1 cellular context compared by ENCODE assay signal in the genomic region with DNA sequence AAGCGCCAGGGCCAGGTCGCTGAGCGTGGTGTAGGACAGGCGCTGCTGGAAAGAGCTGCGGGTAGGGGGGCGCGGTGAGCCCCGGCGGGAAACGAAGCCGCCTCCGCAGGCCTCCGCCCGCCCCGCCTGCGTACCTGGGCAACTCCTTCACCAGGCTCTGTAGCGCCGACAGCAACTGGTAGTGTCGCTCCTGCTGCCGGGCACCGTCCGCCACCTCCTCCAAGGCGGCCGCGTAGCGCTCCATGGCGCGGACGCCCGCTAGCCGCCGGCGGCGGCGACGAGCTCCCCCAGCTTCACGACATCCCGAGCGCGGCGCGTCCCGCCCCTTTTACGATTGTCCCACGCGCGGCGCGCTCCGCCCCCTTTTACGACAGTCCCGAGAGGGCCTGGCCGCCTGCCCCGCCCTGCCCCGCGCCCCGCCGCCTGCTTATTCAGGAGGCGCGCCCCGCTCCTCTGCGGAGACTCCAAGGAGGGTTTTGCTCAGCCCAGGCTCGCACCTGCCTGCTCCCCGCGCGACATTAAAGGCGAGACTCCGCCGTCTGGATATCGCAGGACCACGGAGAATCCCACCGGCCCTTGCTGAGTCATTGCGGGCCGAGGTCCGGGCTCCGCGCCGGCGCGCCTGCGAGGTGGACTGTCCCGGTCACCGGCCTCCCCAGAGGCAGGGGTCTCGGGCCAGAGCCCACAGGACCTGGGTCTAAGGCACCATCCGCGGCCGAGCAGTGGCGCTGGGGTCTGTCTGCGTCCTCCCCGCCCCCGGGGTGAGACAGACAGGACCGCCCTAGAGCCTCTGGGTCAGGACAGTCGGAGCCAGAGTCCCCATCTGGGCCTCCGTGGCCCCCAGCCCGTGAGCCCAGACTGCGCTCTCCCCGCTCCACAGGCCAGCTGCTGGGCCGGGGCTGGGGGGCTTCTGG.
TF ChIP-seq lines count a peak whose summit lies in the region.

A gene (minus strand): TSS at position 316 of the 914 bp plus-strand sequence. CDS start 72 bp downstream, at position 244.

TF ChIP-seq in HepG2, 621 proteins besides CTCF, POLR2A, EP300 and RAD21 (continued from another document and continues in another):
- TF ChIP-seq, protein P1, sequence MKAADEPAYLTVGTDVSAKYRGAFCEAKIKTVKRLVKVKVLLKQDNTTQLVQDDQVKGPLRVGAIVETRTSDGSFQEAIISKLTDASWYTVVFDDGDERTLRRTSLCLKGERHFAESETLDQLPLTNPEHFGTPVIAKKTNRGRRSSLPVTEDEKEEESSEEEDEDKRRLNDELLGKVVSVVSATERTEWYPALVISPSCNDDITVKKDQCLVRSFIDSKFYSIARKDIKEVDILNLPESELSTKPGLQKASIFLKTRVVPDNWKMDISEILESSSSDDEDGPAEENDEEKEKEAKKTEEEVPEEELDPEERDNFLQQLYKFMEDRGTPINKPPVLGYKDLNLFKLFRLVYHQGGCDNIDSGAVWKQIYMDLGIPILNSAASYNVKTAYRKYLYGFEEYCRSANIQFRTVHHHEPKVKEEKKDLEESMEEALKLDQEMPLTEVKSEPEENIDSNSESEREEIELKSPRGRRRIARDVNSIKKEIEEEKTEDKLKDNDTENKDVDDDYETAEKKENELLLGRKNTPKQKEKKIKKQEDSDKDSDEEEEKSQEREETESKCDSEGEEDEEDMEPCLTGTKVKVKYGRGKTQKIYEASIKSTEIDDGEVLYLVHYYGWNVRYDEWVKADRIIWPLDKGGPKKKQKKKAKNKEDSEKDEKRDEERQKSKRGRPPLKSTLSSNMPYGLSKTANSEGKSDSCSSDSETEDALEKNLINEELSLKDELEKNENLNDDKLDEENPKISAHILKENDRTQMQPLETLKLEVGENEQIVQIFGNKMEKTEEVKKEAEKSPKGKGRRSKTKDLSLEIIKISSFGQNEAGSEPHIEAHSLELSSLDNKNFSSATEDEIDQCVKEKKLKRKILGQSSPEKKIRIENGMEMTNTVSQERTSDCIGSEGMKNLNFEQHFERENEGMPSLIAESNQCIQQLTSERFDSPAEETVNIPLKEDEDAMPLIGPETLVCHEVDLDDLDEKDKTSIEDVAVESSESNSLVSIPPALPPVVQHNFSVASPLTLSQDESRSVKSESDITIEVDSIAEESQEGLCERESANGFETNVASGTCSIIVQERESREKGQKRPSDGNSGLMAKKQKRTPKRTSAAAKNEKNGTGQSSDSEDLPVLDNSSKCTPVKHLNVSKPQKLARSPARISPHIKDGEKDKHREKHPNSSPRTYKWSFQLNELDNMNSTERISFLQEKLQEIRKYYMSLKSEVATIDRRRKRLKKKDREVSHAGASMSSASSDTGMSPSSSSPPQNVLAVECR (CRISPR knock-in tag; IDR thresholded peaks at IDR 0.05; ENCODE audit: borderline replicate concordance): peak; percentile 85
- TF ChIP-seq, protein P2, sequence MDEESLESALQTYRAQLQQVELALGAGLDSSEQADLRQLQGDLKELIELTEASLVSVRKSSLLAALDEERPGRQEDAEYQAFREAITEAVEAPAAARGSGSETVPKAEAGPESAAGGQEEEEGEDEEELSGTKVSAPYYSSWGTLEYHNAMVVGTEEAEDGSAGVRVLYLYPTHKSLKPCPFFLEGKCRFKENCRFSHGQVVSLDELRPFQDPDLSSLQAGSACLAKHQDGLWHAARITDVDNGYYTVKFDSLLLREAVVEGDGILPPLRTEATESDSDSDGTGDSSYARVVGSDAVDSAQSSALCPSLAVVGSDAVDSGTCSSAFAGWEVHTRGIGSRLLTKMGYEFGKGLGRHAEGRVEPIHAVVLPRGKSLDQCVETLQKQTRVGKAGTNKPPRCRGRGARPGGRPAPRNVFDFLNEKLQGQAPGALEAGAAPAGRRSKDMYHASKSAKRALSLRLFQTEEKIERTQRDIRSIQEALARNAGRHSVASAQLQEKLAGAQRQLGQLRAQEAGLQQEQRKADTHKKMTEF (CRISPR knock-in tag; IDR thresholded peaks at IDR 0.05): peak; percentile 77; the same call in 1 of the 2 replicates
- TF ChIP-seq SMC3 (IDR thresholded peaks at IDR 0.05; ENCODE audit: low read length): no peak
- no peak for TF ChIP-seq ZFP62 (CRISPR knock-in tag; IDR thresholded peaks at IDR 0.05)
- TF ChIP-seq HOXA9 (CRISPR knock-in tag; IDR thresholded peaks at IDR 0.05; ENCODE audit: borderline replicate concordance): no peak
- TF ChIP-seq SATB2 (CRISPR knock-in tag; IDR thresholded peaks at IDR 0.05): no peak
- no peak for TF ChIP-seq SNAPC2 (CRISPR knock-in tag; IDR thresholded peaks at IDR 0.05)
- TF ChIP-seq, protein P3, sequence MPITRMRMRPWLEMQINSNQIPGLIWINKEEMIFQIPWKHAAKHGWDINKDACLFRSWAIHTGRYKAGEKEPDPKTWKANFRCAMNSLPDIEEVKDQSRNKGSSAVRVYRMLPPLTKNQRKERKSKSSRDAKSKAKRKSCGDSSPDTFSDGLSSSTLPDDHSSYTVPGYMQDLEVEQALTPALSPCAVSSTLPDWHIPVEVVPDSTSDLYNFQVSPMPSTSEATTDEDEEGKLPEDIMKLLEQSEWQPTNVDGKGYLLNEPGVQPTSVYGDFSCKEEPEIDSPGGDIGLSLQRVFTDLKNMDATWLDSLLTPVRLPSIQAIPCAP (CRISPR knock-in tag; IDR thresholded peaks at IDR 0.05; ENCODE audit: low read depth): no peak
- TF ChIP-seq DMAP1 (CRISPR knock-in tag; IDR thresholded peaks at IDR 0.05): peak; percentile 77; the same call in 1 of the 2 replicates
- no peak for TF ChIP-seq ZBTB21 (CRISPR knock-in tag; IDR thresholded peaks at IDR 0.05)
- no peak for TF ChIP-seq MIXL1 (CRISPR knock-in tag; IDR thresholded peaks at IDR 0.05)
- TF ChIP-seq SP2 (CRISPR knock-in tag; IDR thresholded peaks at IDR 0.05): no peak; the same call in 1 of the 2 replicates
- TF ChIP-seq ISX (CRISPR knock-in tag; conservative IDR thresholded peaks at IDR 0.05): no peak
- TF ChIP-seq ZNF724P (CRISPR knock-in tag; IDR thresholded peaks at IDR 0.05; ENCODE audit: borderline replicate concordance): 0 out of 2 replicates have a peak, but pooled peaks have one; percentile 56
- no peak for TF ChIP-seq SOX13 (IDR thresholded peaks at IDR 0.05)
- peak in 1 of 2 experiments; percentile 50; a peak in 1 of 4 replicates for TF ChIP-seq SOX13 (CRISPR knock-in tag; conservative IDR thresholded peaks at IDR 0.05 in 1 of 2, IDR thresholded peaks at IDR 0.05 in 1 of 2)
- no peak for TF ChIP-seq SP1 (IDR thresholded peaks at IDR 0.05)
- peak; percentile 88 for TF ChIP-seq SP1 (CRISPR knock-in tag; IDR thresholded peaks at IDR 0.05)
- TF ChIP-seq KAT7 (CRISPR knock-in tag; IDR thresholded peaks at IDR 0.05; ENCODE audit: borderline replicate concordance): peak; percentile 47; the same call in 1 of the 2 replicates
- TF ChIP-seq, protein P4, sequence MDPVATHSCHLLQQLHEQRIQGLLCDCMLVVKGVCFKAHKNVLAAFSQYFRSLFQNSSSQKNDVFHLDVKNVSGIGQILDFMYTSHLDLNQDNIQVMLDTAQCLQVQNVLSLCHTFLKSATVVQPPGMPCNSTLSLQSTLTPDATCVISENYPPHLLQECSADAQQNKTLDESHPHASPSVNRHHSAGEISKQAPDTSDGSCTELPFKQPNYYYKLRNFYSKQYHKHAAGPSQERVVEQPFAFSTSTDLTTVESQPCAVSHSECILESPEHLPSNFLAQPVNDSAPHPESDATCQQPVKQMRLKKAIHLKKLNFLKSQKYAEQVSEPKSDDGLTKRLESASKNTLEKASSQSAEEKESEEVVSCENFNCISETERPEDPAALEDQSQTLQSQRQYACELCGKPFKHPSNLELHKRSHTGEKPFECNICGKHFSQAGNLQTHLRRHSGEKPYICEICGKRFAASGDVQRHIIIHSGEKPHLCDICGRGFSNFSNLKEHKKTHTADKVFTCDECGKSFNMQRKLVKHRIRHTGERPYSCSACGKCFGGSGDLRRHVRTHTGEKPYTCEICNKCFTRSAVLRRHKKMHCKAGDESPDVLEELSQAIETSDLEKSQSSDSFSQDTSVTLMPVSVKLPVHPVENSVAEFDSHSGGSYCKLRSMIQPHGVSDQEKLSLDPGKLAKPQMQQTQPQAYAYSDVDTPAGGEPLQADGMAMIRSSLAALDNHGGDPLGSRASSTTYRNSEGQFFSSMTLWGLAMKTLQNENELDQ (CRISPR knock-in tag; IDR thresholded peaks at IDR 0.05; ENCODE audit: borderline replicate concordance): no peak
- TF ChIP-seq SRF (IDR thresholded peaks at IDR 0.05; ENCODE audit: low read depth, low read length): no peak
- TF ChIP-seq ZNF713 (CRISPR knock-in tag; IDR thresholded peaks at IDR 0.05): no peak
- TF ChIP-seq, protein P5, sequence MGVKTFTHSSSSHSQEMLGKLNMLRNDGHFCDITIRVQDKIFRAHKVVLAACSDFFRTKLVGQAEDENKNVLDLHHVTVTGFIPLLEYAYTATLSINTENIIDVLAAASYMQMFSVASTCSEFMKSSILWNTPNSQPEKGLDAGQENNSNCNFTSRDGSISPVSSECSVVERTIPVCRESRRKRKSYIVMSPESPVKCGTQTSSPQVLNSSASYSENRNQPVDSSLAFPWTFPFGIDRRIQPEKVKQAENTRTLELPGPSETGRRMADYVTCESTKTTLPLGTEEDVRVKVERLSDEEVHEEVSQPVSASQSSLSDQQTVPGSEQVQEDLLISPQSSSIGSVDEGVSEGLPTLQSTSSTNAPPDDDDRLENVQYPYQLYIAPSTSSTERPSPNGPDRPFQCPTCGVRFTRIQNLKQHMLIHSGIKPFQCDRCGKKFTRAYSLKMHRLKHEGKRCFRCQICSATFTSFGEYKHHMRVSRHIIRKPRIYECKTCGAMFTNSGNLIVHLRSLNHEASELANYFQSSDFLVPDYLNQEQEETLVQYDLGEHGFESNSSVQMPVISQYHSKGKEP (CRISPR knock-in tag; IDR thresholded peaks at IDR 0.05): peak; percentile 35; the same call in 1 of the 2 replicates
- no peak for TF ChIP-seq RFXANK (CRISPR knock-in tag; IDR thresholded peaks at IDR 0.05)
- TF ChIP-seq ETV5 (CRISPR knock-in tag; IDR thresholded peaks at IDR 0.05; ENCODE audit: borderline replicate concordance): no peak; the same call in 1 of the 2 replicates
- peak; percentile 83 for TF ChIP-seq HDAC1 (CRISPR knock-in tag; IDR thresholded peaks at IDR 0.05)
- TF ChIP-seq PPARG (CRISPR knock-in tag; conservative IDR thresholded peaks at IDR 0.05): 0 out of 2 replicates have a peak, but pooled peaks have one; percentile 9
- TF ChIP-seq MYNN (CRISPR knock-in tag; IDR thresholded peaks at IDR 0.05; ENCODE audit: low read depth): no peak
- TF ChIP-seq PHF20 (CRISPR knock-in tag; IDR thresholded peaks at IDR 0.05): peak; percentile 67
- TF ChIP-seq RFX5 (IDR thresholded peaks at IDR 0.05; ENCODE audit: low read depth, low read length): no peak
- TF ChIP-seq ZNF282 (IDR thresholded peaks at IDR 0.05; ENCODE audit: partially characterized antibody): no peak
- TF ChIP-seq RFX1 (IDR thresholded peaks at IDR 0.05): no peak
- TF ChIP-seq ZNF605 (CRISPR knock-in tag; IDR thresholded peaks at IDR 0.05): no peak; the same call in 1 of the 2 replicates
- TF ChIP-seq, protein P6, sequence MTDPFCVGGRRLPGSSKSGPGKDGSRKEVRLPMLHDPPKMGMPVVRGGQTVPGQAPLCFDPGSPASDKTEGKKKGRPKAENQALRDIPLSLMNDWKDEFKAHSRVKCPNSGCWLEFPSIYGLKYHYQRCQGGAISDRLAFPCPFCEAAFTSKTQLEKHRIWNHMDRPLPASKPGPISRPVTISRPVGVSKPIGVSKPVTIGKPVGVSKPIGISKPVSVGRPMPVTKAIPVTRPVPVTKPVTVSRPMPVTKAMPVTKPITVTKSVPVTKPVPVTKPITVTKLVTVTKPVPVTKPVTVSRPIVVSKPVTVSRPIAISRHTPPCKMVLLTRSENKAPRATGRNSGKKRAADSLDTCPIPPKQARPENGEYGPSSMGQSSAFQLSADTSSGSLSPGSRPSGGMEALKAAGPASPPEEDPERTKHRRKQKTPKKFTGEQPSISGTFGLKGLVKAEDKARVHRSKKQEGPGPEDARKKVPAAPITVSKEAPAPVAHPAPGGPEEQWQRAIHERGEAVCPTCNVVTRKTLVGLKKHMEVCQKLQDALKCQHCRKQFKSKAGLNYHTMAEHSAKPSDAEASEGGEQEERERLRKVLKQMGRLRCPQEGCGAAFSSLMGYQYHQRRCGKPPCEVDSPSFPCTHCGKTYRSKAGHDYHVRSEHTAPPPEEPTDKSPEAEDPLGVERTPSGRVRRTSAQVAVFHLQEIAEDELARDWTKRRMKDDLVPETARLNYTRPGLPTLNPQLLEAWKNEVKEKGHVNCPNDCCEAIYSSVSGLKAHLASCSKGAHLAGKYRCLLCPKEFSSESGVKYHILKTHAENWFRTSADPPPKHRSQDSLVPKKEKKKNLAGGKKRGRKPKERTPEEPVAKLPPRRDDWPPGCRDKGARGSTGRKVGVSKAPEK (CRISPR knock-in tag; IDR thresholded peaks at IDR 0.05; ENCODE audit: borderline replicate concordance): no peak
- no peak for TF ChIP-seq CEBPG (CRISPR knock-in tag; IDR thresholded peaks at IDR 0.05)
- no peak for TF ChIP-seq SNRNP70 (IDR thresholded peaks at IDR 0.05; ENCODE audit: low read depth, low read length)
- TF ChIP-seq MTA1 (CRISPR knock-in tag; IDR thresholded peaks at IDR 0.05; ENCODE audit: borderline replicate concordance): 0 out of 2 replicates have a peak, but pooled peaks have one; percentile 44
- TF ChIP-seq, protein P7, sequence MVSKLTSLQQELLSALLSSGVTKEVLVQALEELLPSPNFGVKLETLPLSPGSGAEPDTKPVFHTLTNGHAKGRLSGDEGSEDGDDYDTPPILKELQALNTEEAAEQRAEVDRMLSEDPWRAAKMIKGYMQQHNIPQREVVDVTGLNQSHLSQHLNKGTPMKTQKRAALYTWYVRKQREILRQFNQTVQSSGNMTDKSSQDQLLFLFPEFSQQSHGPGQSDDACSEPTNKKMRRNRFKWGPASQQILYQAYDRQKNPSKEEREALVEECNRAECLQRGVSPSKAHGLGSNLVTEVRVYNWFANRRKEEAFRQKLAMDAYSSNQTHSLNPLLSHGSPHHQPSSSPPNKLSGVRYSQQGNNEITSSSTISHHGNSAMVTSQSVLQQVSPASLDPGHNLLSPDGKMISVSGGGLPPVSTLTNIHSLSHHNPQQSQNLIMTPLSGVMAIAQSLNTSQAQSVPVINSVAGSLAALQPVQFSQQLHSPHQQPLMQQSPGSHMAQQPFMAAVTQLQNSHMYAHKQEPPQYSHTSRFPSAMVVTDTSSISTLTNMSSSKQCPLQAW (CRISPR knock-in tag; IDR thresholded peaks at IDR 0.05): no peak; the same call in 1 of the 2 replicates
